In genomic region chr4:28378109-28378830, GRCh38 we compare ENCODE assay signal across 1 cellular context.
TF ChIP-seq lines count a peak whose summit lies in the region.

No MANE protein-coding gene starts in this region.

TF ChIP-seq in IMR-90, 13 proteins besides CTCF, POLR2A, EP300 and RAD21 (continued from another document):
- no peak for TF ChIP-seq USF2 (IDR thresholded peaks at IDR 0.05; ENCODE audit: low read depth, low read length)
- no peak for TF ChIP-seq CEBPB (IDR thresholded peaks at IDR 0.05; ENCODE audit: low read depth, low read length)
- TF ChIP-seq BHLHE40 (IDR thresholded peaks at IDR 0.05; ENCODE audit: low read depth, low read length): no peak
- TF ChIP-seq NFE2L2 (IDR thresholded peaks at IDR 0.05; ENCODE audit: low read depth, low read length): no peak
- no peak for TF ChIP-seq CHD1 (IDR thresholded peaks at IDR 0.05; ENCODE audit: low read depth, low read length)
- no peak for TF ChIP-seq SMC3 (IDR thresholded peaks at IDR 0.05; ENCODE audit: low read depth, low read length)
